ENCODE assay signal across 13 cellular contexts in the genomic region with DNA sequence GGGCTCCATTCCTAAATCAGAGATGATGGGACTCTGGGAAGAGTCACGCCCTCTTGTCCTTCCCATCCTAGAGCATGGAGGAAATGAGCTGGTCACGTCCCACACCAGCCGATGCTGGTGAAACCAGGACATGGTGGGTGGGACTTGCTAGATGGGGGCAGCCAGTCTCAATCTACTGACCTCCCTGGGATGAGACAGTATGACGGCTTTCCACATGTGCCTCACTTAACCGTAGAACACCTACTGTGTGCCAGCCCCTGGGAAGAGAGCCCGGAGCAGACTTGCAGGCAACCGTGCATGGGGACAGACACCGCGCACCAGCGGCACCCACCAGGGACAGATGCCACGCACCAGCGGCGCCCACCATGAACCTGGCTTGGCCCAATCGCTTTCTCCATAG. TPM values are rescaled to one million over a fixed set of nuclear protein-coding genes. Genes with fewer than 3 reads are reported as not detected.
A peak's percentile ranks its signal among the peaks of the same experiment; 100 is the strongest.
DNase-seq lines count a peak whose midpoint lies in the region; ATAC-seq and TF ChIP-seq lines count a peak whose summit lies in the region.
"Had no signal": no experiment of that assay in that cellular context is flagged by ENCODE, and none has a peak within 500 bp of the region (broad histone marks: within the 10 kb centered on the region; RNA-seq: fewer than 3 reads in every experiment).

No MANE protein-coding gene starts in this region.

- no peaks in the 10 kb centered on the region for H3K27me3 ChIP-seq in parathyroid adenoma (ENCODE audit: control insufficient read depth, insufficient read depth, low read length)

- TF ChIP-seq CTCF in AG04449 (IDR thresholded peaks at IDR 0.05; ENCODE audit: insufficient read depth, low read length, missing control alignments): no peak
- no peak for TF ChIP-seq CTCF in parathyroid adenoma (IDR thresholded peaks at IDR 0.05)

- peaks cover 14% of the 10 kb centered on the region for H3K4me1 ChIP-seq in parathyroid adenoma

- peak overlapping the region; percentile 7 for H3K4me3 Mint-ChIP-seq in T-helper 17 cell
- H3K4me3 Mint-ChIP-seq: activated B cell treated with CpG ODN at 0.5 μM for 24 hours; activated naive CD4-positive, alpha-beta T cell treated with anti-CD3 and anti-CD28 coated beads, Interleukin-2, amount 50 U/mL, for 24 hours had no signal

- in situ Hi-C loops in G401 (cut with HindIII; ENCODE audit: low sequenced_read_pairs): no loop called here

- peak overlapping the region; percentile 27 for H3K27ac Mint-ChIP-seq in T-helper 17 cell
- H3K27ac Mint-ChIP-seq: activated B cell treated with CpG ODN at 0.5 μM for 24 hours; activated naive CD4-positive, alpha-beta T cell treated with anti-CD3 and anti-CD28 coated beads, Interleukin-2, amount 50 U/mL, for 24 hours had no signal

- H3K4me2 ChIP-seq in parathyroid adenoma (ENCODE audit: low read length): no peak overlapping the region

- no peak for DNase-seq in AG04449 (ENCODE audit: low read depth, low spot score)
- peak in 1 of 3 donors; percentile 5 for DNase-seq in T-helper 17 cell
- DNase-seq in left cardiac atrium: peak; percentile 28
- no peak for DNase-seq in COR-L47 (lab: John Stamatoyannopoulos, UW)
- no peak for DNase-seq in G401 (ENCODE audit: low spot score)
- no peak for DNase-seq in foreskin melanocyte
- DNase-seq: activated B cell treated with CpG ODN at 0.5 μM for 24 hours, naive B cell, OCI-M1 had no signal

- no peaks in the 10 kb centered on the region for H3K36me3 ChIP-seq in parathyroid adenoma (ENCODE audit: control insufficient read depth, insufficient read depth, low read length)

- CTCF ChIA-PET in AG04449 (lab: Yijun Ruan, JAX): interaction anchor here (1.0 to 1.4 kb wide), 2 partner anchors 69 to 70 kb away, joined by 5 read pairs; no protein-coding TSS in a partner anchor

- H3K9me3 ChIP-seq in T-helper 17 cell (ENCODE audit: control insufficient read depth, low read length, poor library complexity, severe bottlenecking) (no peaks in the 10 kb centered on the region), parathyroid adenoma (ENCODE audit: control insufficient read depth, low read length) (no peaks in the 10 kb centered on the region)

- POLR2A ChIA-PET in AG04449 (lab: Yijun Ruan, JAX): interaction anchor here (2.1 kb wide), 1 partner anchor 8 kb away, joined by 8 read pairs; no protein-coding TSS in a partner anchor

- H3K36me3 Mint-ChIP-seq in T-helper 17 cell (ENCODE audit: low read depth): no peaks in the 10 kb centered on the region
- H3K36me3 Mint-ChIP-seq: activated naive CD4-positive, alpha-beta T cell treated with anti-CD3 and anti-CD28 coated beads, Interleukin-2, amount 50 U/mL, for 24 hours; naive B cell had no signal

- intact Hi-C loops in left cardiac atrium (cut with DNase I): loop anchor here in 1 of 2 donors (5.0 kb wide), 1 partner anchor 34 kb away; no protein-coding TSS in a partner anchor

- H3K4me1 Mint-ChIP-seq in T-helper 17 cell: peaks cover 24% of the 10 kb centered on the region

- peak overlapping the region; percentile 36 for H3K27ac ChIP-seq in parathyroid adenoma

- H3K27me3 Mint-ChIP-seq in T-helper 17 cell: peaks cover 22% of the 10 kb centered on the region

- H3K4me3 ChIP-seq in AG04449 (ENCODE audit: low read depth, low read length) (peak overlapping the region; percentile 67), parathyroid adenoma (ENCODE audit: low read depth, low read length) (no peak overlapping the region)

- H3K9ac ChIP-seq in parathyroid adenoma: no peak overlapping the region

- no peak overlapping the region for H2AFZ ChIP-seq in parathyroid adenoma

- H3K79me2 ChIP-seq in parathyroid adenoma: no peaks in the 10 kb centered on the region

- ATAC-seq in T-helper 17 cell: no peak
- ATAC-seq in left cardiac atrium: no peak
- no peak for ATAC-seq in GM21390 (IDR thresholded peaks at IDR 0.05; ENCODE audit: unreplicated experiment)
- ATAC-seq: esophagus mucosa had no signal

RNA-seq across cellular contexts. Expression of gene OSBPL5, which starts 3.8 kb away (rescaled TPM):
- 1 to 10 TPM; 6.8 to 8.1 TPM for total RNA-seq in T-helper 17 cell
- total RNA-seq in left cardiac atrium: 10 to 100 TPM; 17.3 to 21.0 TPM
- 13.2 and 16.2 TPM in 2 replicates for total RNA-seq in G401 (2014; rRNA removed; shearing (Covaris generic))
- total RNA-seq: activated B cell treated with CpG ODN at 0.5 μM for 24 hours had no signal

RNA-seq across cellular contexts. Expression of gene MRGPRG, which starts 57.3 kb away (rescaled TPM):
- total RNA-seq in T-helper 17 cell: not detected
- total RNA-seq in left cardiac atrium: not detected
- not detected in 2 replicates for total RNA-seq in G401 (2014; rRNA removed; shearing (Covaris generic))
- total RNA-seq: activated B cell treated with CpG ODN at 0.5 μM for 24 hours, esophagus mucosa had no signal
